9 cellular contexts compared by ENCODE assay signal in the genomic region with DNA sequence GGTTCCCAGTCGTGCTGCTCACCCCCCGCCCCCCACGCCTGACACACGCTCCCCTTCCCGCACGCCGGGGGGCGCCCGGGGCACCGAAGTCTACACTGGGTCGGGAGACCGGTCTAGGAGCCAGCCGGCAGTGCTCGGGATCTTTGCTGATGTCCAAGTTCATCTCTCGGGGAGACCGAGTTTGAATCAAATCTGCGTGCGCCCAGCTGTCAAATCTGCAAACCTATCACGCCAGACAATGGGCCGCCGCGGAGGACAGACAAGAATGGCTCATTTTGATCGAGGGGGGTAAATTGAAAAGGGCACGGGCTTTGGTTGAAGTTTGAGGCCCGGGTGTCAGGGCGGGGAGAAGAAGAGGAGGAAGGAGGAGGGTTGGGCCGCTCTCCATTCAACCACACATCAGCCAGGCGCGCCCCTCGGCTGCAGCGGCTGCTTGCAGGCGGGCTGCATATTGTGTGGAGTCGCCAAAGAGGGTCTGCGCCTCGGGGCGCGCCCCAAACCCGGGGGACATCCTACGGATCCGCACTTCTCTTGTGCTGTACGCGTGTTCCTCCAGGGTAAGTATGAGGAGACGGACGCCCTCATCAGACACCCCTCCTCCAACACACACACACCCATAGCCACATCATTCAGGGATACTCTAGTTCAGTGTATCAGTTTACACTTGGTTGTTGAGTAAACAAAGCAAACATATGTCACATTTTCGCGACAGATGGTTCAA. TPM values are rescaled to one million over a fixed set of nuclear protein-coding genes. Genes with fewer than 3 reads are reported as not detected.
DNase-seq lines count a peak whose midpoint lies in the region; ATAC-seq and TF ChIP-seq lines count a peak whose summit lies in the region.
"Had no signal": no experiment of that assay in that cellular context is flagged by ENCODE, and none has a peak within 500 bp of the region (broad histone marks: within the 10 kb centered on the region; RNA-seq: fewer than 3 reads in every experiment).

No MANE protein-coding gene starts in this region.

- 4 to 7% methylated on average over 16 to 30 of the region's 46 CpGs for WGBS in esophagus squamous epithelium, 2 donors
- 1% methylated on average over 45 to 46 of the region's 46 CpGs for WGBS in ovary, 3 donors

- peaks cover 11 to 81% (median 17%) of the 10 kb centered on the region in 4 donors for H3K27me3 ChIP-seq in esophagus squamous epithelium
- no peaks in the 10 kb centered on the region for H3K27me3 ChIP-seq in ovary
- peaks cover 80% of the 10 kb centered on the region for H3K27me3 ChIP-seq in foreskin keratinocyte

- peaks cover 14% of the 10 kb centered on the region for H3K4me1 Mint-ChIP-seq in CD14-positive monocyte

- no peaks in the 10 kb centered on the region for H3K36me3 ChIP-seq in esophagus squamous epithelium
- H3K36me3 ChIP-seq in ovary: no peaks in the 10 kb centered on the region

- no peak overlapping the region for H3K27ac Mint-ChIP-seq in CD14-positive monocyte

- no peak for TF ChIP-seq POLR2A in esophagus squamous epithelium (IDR thresholded peaks at IDR 0.05)
- no peak for TF ChIP-seq POLR2A in ovary (IDR thresholded peaks at IDR 0.05)

- H3K27me3 Mint-ChIP-seq in CD14-positive monocyte (ENCODE audit: low read depth in 3 of 3): peaks cover 65 to 83% (median 71%) of the 10 kb centered on the region in 3 donors

- H3K4me3 Mint-ChIP-seq in CD14-positive monocyte: peak overlapping the region; percentile 27 to 88

- intact Hi-C loops in CD14-positive monocyte (cut with micrococcal nuclease): no loop called here
- intact Hi-C loops in esophagus squamous epithelium (cut with DNase I): no loop called here
- intact Hi-C loops in ovary (cut with DNase I): no loop called here

- H3K4me1 ChIP-seq in esophagus squamous epithelium (peaks cover 13 to 44% (median 14%) of the 10 kb centered on the region in 3 donors), ovary (ENCODE audit: insufficient read depth) (peaks cover 8% of the 10 kb centered on the region), foreskin keratinocyte (peaks cover 2% of the 10 kb centered on the region)

- H3K27ac ChIP-seq in esophagus squamous epithelium: peak overlapping the region in 3 of 4 donors; percentile 45 to 78 (median 70)
- H3K27ac ChIP-seq in ovary: no peak overlapping the region
- no peak overlapping the region for H3K27ac ChIP-seq in foreskin keratinocyte

- H3K9me3 Mint-ChIP-seq in CD14-positive monocyte: peaks cover 0 to 14% (median 7%) of the 10 kb centered on the region in 7 donors

- H3K36me3 Mint-ChIP-seq in CD14-positive monocyte: peaks cover 0 to 6% of the 10 kb centered on the region in 2 donors

- no peak for TF ChIP-seq EP300 in ovary (IDR thresholded peaks at IDR 0.05)

- TF ChIP-seq CTCF in CD14-positive monocyte (IDR thresholded peaks at IDR 0.05) (no peak), esophagus squamous epithelium (IDR thresholded peaks at IDR 0.05) (no peak), ovary (IDR thresholded peaks at IDR 0.05) (no peak), foreskin keratinocyte (conservative IDR thresholded peaks at IDR 0.05) (no peak)

- H3K9me3 ChIP-seq in esophagus squamous epithelium (no peaks in the 10 kb centered on the region), ovary (no peaks in the 10 kb centered on the region)

- H3K4me3 ChIP-seq in esophagus squamous epithelium (peak overlapping the region; percentile 3 to 65 (median 50)), ovary (peak overlapping the region; percentile 48)

- DNase-seq in CD14-positive monocyte (ENCODE audit: low spot score) (no peak), NCI-H1694 (lab: John Stamatoyannopoulos, UW) (peak; percentile 58), esophagus squamous epithelium (lab: John Stamatoyannopoulos, UW) (no peak), ovary (peak in 3 of 5 donors; percentile 30 to 40 (median 31)), HT-29 (ENCODE audit: low spot score) (no peak), SW480 (ENCODE audit: low spot score) (no peak), foreskin keratinocyte (no peak)
- DNase-seq: SHP77 treated with DMSO at 0.1 percent for 48 hours had no signal

- ATAC-seq in HG02970 (IDR thresholded peaks at IDR 0.05; ENCODE audit: low FRiP score, unreplicated experiment) (no peak), foreskin keratinocyte (no peak)

RNA-seq across cellular contexts. Expression of a gene that starts 1.3 kb away (rescaled TPM):
- not detected for polyA plus RNA-seq in CD14-positive monocyte
- 10 to 100 TPM in 1 of 4 donors, 1 to 10 TPM in 3; 1.0 to 79.9 (median 4.2) TPM for total RNA-seq in esophagus squamous epithelium
- 10 to 100 TPM in 4 of 7 donors, 1 to 10 TPM in 3; 5.0 to 28.4 (median 11.8) TPM for total RNA-seq in ovary
- 10 to 100 TPM in 1 of 2 donors, 1 to 10 TPM in 1; 3.1 to 14.1 TPM for polyA plus RNA-seq in ovary
- total RNA-seq in HT-29 (2014; rRNA removed; shearing (Covaris generic)): not detected in 2 replicates
- 0.03 TPM in 1 of 2 replicates, not detected in the other for total RNA-seq in foreskin keratinocyte
- polyA plus RNA-seq in foreskin keratinocyte: not detected in 2 replicates

RNA-seq across cellular contexts. Expression of a gene that starts 49.9 kb away (rescaled TPM):
- polyA plus RNA-seq in CD14-positive monocyte (not detected), ovary (not detected), foreskin keratinocyte (not detected in 2 replicates)
- total RNA-seq in esophagus squamous epithelium (not detected), ovary (not detected), foreskin keratinocyte (not detected in 2 replicates)
- total RNA-seq in HT-29 (2014; rRNA removed; shearing (Covaris generic)): not detected in 2 replicates

Comparison
In these comparisons a context has a peak if more than half of its experiments do, and no peak if none do; other contexts are left out.
1. DNase-seq: peak in NCI-H1694 (single experiment) and ovary (3 of 5); none in CD14-positive monocyte (single experiment), esophagus squamous epithelium (single experiment), HT-29 (single experiment), SW480 (single experiment) and foreskin keratinocyte (0 of 2).
2. H3K27ac ChIP-seq: peak in esophagus squamous epithelium (3 of 4); none in ovary (0 of 2) and foreskin keratinocyte (single experiment).